ENCODE assay signal across 8 cellular contexts in genomic region chr5:179906294-179906794, GRCh38. TPM values are rescaled to one million over a fixed set of nuclear protein-coding genes. Genes with fewer than 3 reads are reported as not detected.
DNase-seq lines count a peak whose midpoint lies in the region; ATAC-seq and TF ChIP-seq lines count a peak whose summit lies in the region.

No MANE protein-coding gene starts in this region.

- H4K8ac ChIP-seq in mesenchymal stem cell (ENCODE audit: low read length) = no peak overlapping the region

- no peak overlapping the region for H2AFZ ChIP-seq in mesenchymal stem cell (ENCODE audit: low read depth, low read length)

- no peak overlapping the region for H2BK15ac ChIP-seq in mesenchymal stem cell (ENCODE audit: low read depth, poor library complexity, severe bottlenecking)

- DNase-seq in left ventricle myocardium inferior (no peak), left ventricle myocardium superior (no peak), ascending aorta (ENCODE audit: low spot score in 2 of 2) (no peak), mesenchymal stem cell (no peak), COLO829 (ENCODE audit: low spot score) (no peak)

- WGBS in mesenchymal stem cell = 96% methylated on average over 24 of the region's 24 CpGs

- intact Hi-C loops in left ventricle myocardium inferior (cut with micrococcal nuclease) = no loop called here
- intact Hi-C loops in left ventricle myocardium superior (cut with micrococcal nuclease) = no loop called here
- intact Hi-C loops in ascending aorta (cut with DNase I) = loop anchor here (2.0 to 5.0 kb wide), 4 partner anchors 48 to 166 kb away; partner anchors contain the start of genes MGAT4B, MRNIP and RNF130

- H3K4me1 ChIP-seq in left ventricle myocardium inferior (peaks cover 22% of the 10 kb centered on the region), ascending aorta (peaks cover 6 to 16% of the 10 kb centered on the region in 2 donors), mesenchymal stem cell (ENCODE audit: control insufficient read depth, insufficient read depth, low read depth, low read length) (peaks cover 20% of the 10 kb centered on the region)

- H3K27ac ChIP-seq in left ventricle myocardium inferior (replicated peaks) (peak overlapping the region; percentile 85), ascending aorta (peak overlapping the region; percentile 76), mesenchymal stem cell (ENCODE audit: low read length, poor library complexity, severe bottlenecking) (no peak overlapping the region)

- no peak overlapping the region for H2BK5ac ChIP-seq in mesenchymal stem cell (ENCODE audit: low read depth, low read length, poor library complexity, severe bottlenecking)

- H3K4me3 ChIP-seq in left ventricle myocardium inferior (peak overlapping the region; percentile 75), ascending aorta (peak overlapping the region; percentile 82 to 85), mesenchymal stem cell (ENCODE audit: insufficient read depth in 1 of 2, low read depth in 1 of 2, low read length in 2 of 2) (peak overlapping the region in 1 of 2 experiments; percentile 92)

- H2AK5ac ChIP-seq in mesenchymal stem cell (ENCODE audit: low read length, severe bottlenecking) = no peak overlapping the region

- ATAC-seq in left ventricle myocardium superior (no peak), HG02763 (IDR thresholded peaks at IDR 0.05; ENCODE audit: unreplicated experiment) (no peak), GM21717 (IDR thresholded peaks at IDR 0.05; ENCODE audit: unreplicated experiment) (no peak), HG03097 (IDR thresholded peaks at IDR 0.05; ENCODE audit: low FRiP score, unreplicated experiment) (no peak)

- no peak overlapping the region for H3K18ac ChIP-seq in mesenchymal stem cell (ENCODE audit: low read depth in 1 of 2, low read length in 2 of 2)

- TF ChIP-seq CTCF in left ventricle myocardium inferior (IDR thresholded peaks at IDR 0.05; ENCODE audit: borderline replicate concordance) (no peak), ascending aorta (IDR thresholded peaks at IDR 0.05) (no peak)

- no peak overlapping the region for H3K14ac ChIP-seq in mesenchymal stem cell (ENCODE audit: low read length in 2 of 2)

- peaks cover 33% of the 10 kb centered on the region for H3K79me1 ChIP-seq in mesenchymal stem cell (replicated peaks; ENCODE audit: low read length, poor library complexity, severe bottlenecking)

- no peak overlapping the region for H3K4ac ChIP-seq in mesenchymal stem cell (ENCODE audit: low read depth in 1 of 2, low read length in 2 of 2)

- H3K9me3 ChIP-seq in left ventricle myocardium inferior (replicated peaks) = no peaks in the 10 kb centered on the region
- no peaks in the 10 kb centered on the region for H3K9me3 ChIP-seq in ascending aorta
- no peaks in the 10 kb centered on the region for H3K9me3 ChIP-seq in mesenchymal stem cell (ENCODE audit: control insufficient read depth, low read length)

- no peaks in the 10 kb centered on the region for H3K27me3 ChIP-seq in left ventricle myocardium inferior (ENCODE audit: low read depth)
- no peaks in the 10 kb centered on the region for H3K27me3 ChIP-seq in ascending aorta
- no peaks in the 10 kb centered on the region for H3K27me3 ChIP-seq in mesenchymal stem cell (ENCODE audit: control insufficient read depth in 1 of 2, insufficient read depth in 1 of 2, low read length in 2 of 2)

- H3K36me3 ChIP-seq in left ventricle myocardium inferior (peaks cover 29% of the 10 kb centered on the region), ascending aorta (peaks cover 10 to 17% of the 10 kb centered on the region in 2 donors), mesenchymal stem cell (ENCODE audit: control insufficient read depth in 1 of 2, insufficient read depth in 2 of 2, low read depth in 1 of 2, low read length in 2 of 2) (peaks cover 35 to 38% of the 10 kb centered on the region in 2 experiments)

- H3K9ac ChIP-seq in mesenchymal stem cell (ENCODE audit: low read length) = peak overlapping the region; percentile 89

- H2BK12ac ChIP-seq in mesenchymal stem cell (ENCODE audit: low read length in 2 of 2) = no peak overlapping the region

- H4K91ac ChIP-seq in mesenchymal stem cell (ENCODE audit: low read length) = no peak overlapping the region

- peak overlapping the region; percentile 93 for H3K4me2 ChIP-seq in mesenchymal stem cell (ENCODE audit: low read length, poor library complexity, severe bottlenecking)

- no peak overlapping the region for H3K23ac ChIP-seq in mesenchymal stem cell (ENCODE audit: low read length in 2 of 2)

- no peak overlapping the region for H2BK120ac ChIP-seq in mesenchymal stem cell (ENCODE audit: low read depth, low read length)

RNA-seq across cellular contexts. Expression of gene TBC1D9B, which starts 1.4 kb away (rescaled TPM):
- total RNA-seq in left ventricle myocardium inferior (31.1 TPM), left ventricle myocardium superior (37.1 TPM), ascending aorta (220 TPM)
- 55.6 TPM for polyA plus RNA-seq in mesenchymal stem cell (2013, experiment 1 of 2)
- 54.3 TPM for polyA plus RNA-seq in mesenchymal stem cell (2013, experiment 2 of 2)

RNA-seq across cellular contexts. Expression of gene MRNIP, which starts 47.7 kb away (rescaled TPM):
- total RNA-seq in left ventricle myocardium inferior (13.1 TPM), left ventricle myocardium superior (14.8 TPM), ascending aorta (17.3 TPM)
- 9.7 TPM for polyA plus RNA-seq in mesenchymal stem cell (2013, experiment 1 of 2)
- 10.7 TPM for polyA plus RNA-seq in mesenchymal stem cell (2013, experiment 2 of 2)
